In genomic region chr10:51397695-51398094, GRCh38 we compare ENCODE assay signal across 10 cellular contexts.
DNase-seq lines count a peak whose midpoint lies in the region; ATAC-seq, FAIRE-seq and TF ChIP-seq lines count a peak whose summit lies in the region.
"Had no signal": no experiment of that assay in that cellular context is flagged by ENCODE, and none has a peak within 500 bp of the region (broad histone marks: within the 10 kb centered on the region; RNA-seq: fewer than 3 reads in every experiment).

No MANE protein-coding gene starts in this region.

- no peak for TF ChIP-seq POLR2A in GM18505 (IDR thresholded peaks at IDR 0.05; ENCODE audit: borderline replicate concordance, extremely low read depth, insufficient read depth, insufficient read length)

- H3K36me3 ChIP-seq in bronchial epithelial cell (ENCODE audit: control insufficient read depth, insufficient read depth, low read length), result no peaks in the 10 kb centered on the region
- H3K36me3 ChIP-seq in keratinocyte (ENCODE audit: control insufficient read depth in 2 of 2, extremely low read depth in 1 of 2, insufficient read depth in 2 of 2, low read length in 2 of 2), result no peaks in the 10 kb centered on the region

- no peak overlapping the region for H2AFZ ChIP-seq in keratinocyte (ENCODE audit: control insufficient read depth, low read length)

- peaks cover 2% of the 10 kb centered on the region for H3K27me3 ChIP-seq in bronchial epithelial cell (ENCODE audit: control insufficient read depth, insufficient read depth, low read length)
- H3K27me3 ChIP-seq in keratinocyte (ENCODE audit: control insufficient read depth, extremely low read depth, insufficient read depth, low read length), result no peaks in the 10 kb centered on the region

- no peak overlapping the region for H3K4me2 ChIP-seq in keratinocyte (ENCODE audit: control insufficient read depth, extremely low read depth, insufficient read depth, low read depth, low read length)

- ATAC-seq in GM18505 (IDR thresholded peaks at IDR 0.05; ENCODE audit: unreplicated experiment), result no peak
- ATAC-seq in HG03342 (IDR thresholded peaks at IDR 0.05; ENCODE audit: unreplicated experiment), result no peak
- ATAC-seq in HG02610 (IDR thresholded peaks at IDR 0.05; ENCODE audit: unreplicated experiment), result no peak
- ATAC-seq: activated CD8-positive, alpha-beta memory T cell treated with anti-CD3 and anti-CD28 coated beads, Interleukin-2, amount 10 ng/mL, durations not matched to agents 7 days and 5 days had no signal

- DNase-seq in NCI-H1092 (lab: John Stamatoyannopoulos, UW), result peak; percentile 6
- DNase-seq in bronchial epithelial cell (ENCODE audit: low read depth), result peak; percentile 92
- no peak for DNase-seq in keratinocyte (ENCODE audit: low read depth, low spot score)
- DNase-seq in ureter (ENCODE audit: low spot score), result peak; percentile 51
- DNase-seq in DMS153 (lab: John Stamatoyannopoulos, UW), result no peak
- DNase-seq: activated CD8-positive, alpha-beta memory T cell treated with anti-CD3 and anti-CD28 coated beads, Interleukin-2, amount 10 ng/mL, durations not matched to agents 7 days and 5 days; naive B cell had no signal

- no peak overlapping the region for H3K9ac ChIP-seq in keratinocyte (ENCODE audit: control insufficient read depth, extremely low read depth, insufficient read depth, low read length)

- H3K79me2 ChIP-seq in keratinocyte (ENCODE audit: control insufficient read depth, insufficient read depth, low read length), result no peaks in the 10 kb centered on the region

- H4K20me1 ChIP-seq in keratinocyte (ENCODE audit: control insufficient read depth, extremely low read depth, insufficient read depth, low read length), result no peaks in the 10 kb centered on the region

- H3K9me3 ChIP-seq in keratinocyte (ENCODE audit: control insufficient read depth, low read depth, low read length), result no peaks in the 10 kb centered on the region

- peak; percentile 43 for FAIRE-seq in bronchial epithelial cell (lab: Jason Lieb, UNC)
- FAIRE-seq in keratinocyte (lab: Jason Lieb, UNC), result peak; percentile 96

- TF ChIP-seq CTCF in bronchial epithelial cell (IDR thresholded peaks at IDR 0.05; ENCODE audit: insufficient read depth, low read length, severe bottlenecking) (no peak), keratinocyte (optimal IDR thresholded peaks at IDR 0.05 in 1 of 3, IDR thresholded peaks at IDR 0.05 in 1 of 3, conservative IDR thresholded peaks at IDR 0.05 in 1 of 3; ENCODE audit: extremely low read depth in 1 of 3, insufficient read depth in 2 of 3, low read length in 3 of 3) (no peak)

- H3K4me3 ChIP-seq in bronchial epithelial cell (ENCODE audit: low read depth, low read length) (no peak overlapping the region), keratinocyte (ENCODE audit: control insufficient read depth in 2 of 3, extremely low read depth in 1 of 3, insufficient read depth in 2 of 3, low read depth in 1 of 3, low read length in 3 of 3) (no peak overlapping the region)

- no peak overlapping the region for H3K27ac ChIP-seq in keratinocyte (ENCODE audit: control insufficient read depth, insufficient read depth, low read length)

- dilution Hi-C loops in keratinocyte (cut with MboI; ENCODE audit: extremely low pct_ligation_motif_present, low sequenced_read_pairs), result no loop called here

- H3K4me1 ChIP-seq in keratinocyte (ENCODE audit: control insufficient read depth, extremely low read depth, insufficient read depth, low read length), result peaks cover 5% of the 10 kb centered on the region

- H3K9me1 ChIP-seq in keratinocyte (ENCODE audit: control insufficient read depth, extremely low read depth, insufficient read depth, low read length), result no peaks in the 10 kb centered on the region

Comparison
In these comparisons a context has a peak if more than half of its experiments do, and no peak if none do; other contexts are left out.
1. DNase-seq: peak in NCI-H1092 (single experiment), bronchial epithelial cell (single experiment) and ureter (single experiment); none in keratinocyte (single experiment) and DMS153 (single experiment).